ENCODE assay signal across 19 cellular contexts in genomic region chr2:203873461-203873860, GRCh38. TPM values are rescaled to one million over a fixed set of nuclear protein-coding genes. Genes with fewer than 3 reads are reported as not detected.
DNase-seq lines count a peak whose midpoint lies in the region; ATAC-seq and TF ChIP-seq lines count a peak whose summit lies in the region.
"Had no signal": no experiment of that assay in that cellular context is flagged by ENCODE, and none has a peak within 500 bp of the region (broad histone marks: within the 10 kb centered on the region; RNA-seq: fewer than 3 reads in every experiment).

No MANE protein-coding gene starts in this region.

- intact Hi-C loops in activated CD4-positive, alpha-beta T cell treated with anti-CD3 and anti-CD28 coated beads for 36 hours (cut with DNase I, micrococcal nuclease): loop anchor here (5.0 kb wide), 5 partner anchors 134 to 1236 kb away; partner anchors contain the start of gene CD28 (in 1 of the 2)

- H3K36me3 Mint-ChIP-seq in activated CD4-positive, alpha-beta T cell treated with anti-CD3 and anti-CD28 coated beads for 36 hours (ENCODE audit: low read depth): peaks cover 73% of the 10 kb centered on the region
- peaks cover 40% of the 10 kb centered on the region for H3K36me3 Mint-ChIP-seq in activated naive CD4-positive, alpha-beta T cell treated with anti-CD3 and anti-CD28 coated beads, Interleukin-2, amount 50 U/mL, for 24 hours
- H3K36me3 Mint-ChIP-seq in activated CD4-positive, alpha-beta memory T cell treated with anti-CD3 and anti-CD28 coated beads, Interleukin-2, amount 10 ng/mL, durations not matched to agents 7 days and 5 days (ENCODE audit: low read depth): peaks cover 82% of the 10 kb centered on the region
- peaks cover 94% of the 10 kb centered on the region for H3K36me3 Mint-ChIP-seq in stimulated activated effector memory CD8-positive, alpha-beta T cell treated with anti-CD3 and anti-CD28 coated beads, Interleukin-12 subunit alpha, Interleukin-12 subunit beta, amount 100 ng/mL, for 72 hours
- no peaks in the 10 kb centered on the region for H3K36me3 Mint-ChIP-seq in mesothelial cell of epicardium

- H3K27me3 Mint-ChIP-seq in activated CD4-positive, alpha-beta T cell treated with anti-CD3 and anti-CD28 coated beads for 36 hours: no peaks in the 10 kb centered on the region
- no peaks in the 10 kb centered on the region for H3K27me3 Mint-ChIP-seq in activated naive CD4-positive, alpha-beta T cell treated with anti-CD3 and anti-CD28 coated beads, Interleukin-2, amount 50 U/mL, for 24 hours
- H3K27me3 Mint-ChIP-seq in activated CD4-positive, alpha-beta memory T cell treated with anti-CD3 and anti-CD28 coated beads, Interleukin-2, amount 10 ng/mL, durations not matched to agents 7 days and 5 days: no peaks in the 10 kb centered on the region
- H3K27me3 Mint-ChIP-seq in mesothelial cell of epicardium (ENCODE audit: low read depth): peaks cover 34% of the 10 kb centered on the region
- H3K27me3 Mint-ChIP-seq: CD4-positive, alpha-beta memory T cell had no signal

- peak overlapping the region; percentile 43 for H3K27ac Mint-ChIP-seq in activated CD4-positive, alpha-beta T cell treated with anti-CD3 and anti-CD28 coated beads for 36 hours
- H3K27ac Mint-ChIP-seq in activated naive CD4-positive, alpha-beta T cell treated with anti-CD3 and anti-CD28 coated beads, Interleukin-2, amount 50 U/mL, for 24 hours: no peak overlapping the region
- H3K27ac Mint-ChIP-seq in activated CD4-positive, alpha-beta memory T cell treated with anti-CD3 and anti-CD28 coated beads, Interleukin-2, amount 10 ng/mL, durations not matched to agents 7 days and 5 days: peak overlapping the region; percentile 69
- H3K27ac Mint-ChIP-seq in stimulated activated effector memory CD8-positive, alpha-beta T cell treated with anti-CD3 and anti-CD28 coated beads, Interleukin-12 subunit alpha, Interleukin-12 subunit beta, amount 100 ng/mL, for 72 hours: peak overlapping the region; percentile 96
- no peak overlapping the region for H3K27ac Mint-ChIP-seq in mesothelial cell of epicardium
- H3K27ac Mint-ChIP-seq: HFFc6 had no signal

- no peak for TF ChIP-seq CTCF in mesothelial cell of epicardium (IDR thresholded peaks at IDR 0.05; ENCODE audit: unreplicated experiment)

- no peak overlapping the region for H3K4me3 Mint-ChIP-seq in activated CD4-positive, alpha-beta T cell treated with anti-CD3 and anti-CD28 coated beads for 36 hours
- peak overlapping the region; percentile 19 for H3K4me3 Mint-ChIP-seq in activated naive CD4-positive, alpha-beta T cell treated with anti-CD3 and anti-CD28 coated beads, Interleukin-2, amount 50 U/mL, for 24 hours
- peak overlapping the region; percentile 15 for H3K4me3 Mint-ChIP-seq in activated CD4-positive, alpha-beta memory T cell treated with anti-CD3 and anti-CD28 coated beads, Interleukin-2, amount 10 ng/mL, durations not matched to agents 7 days and 5 days
- peak overlapping the region; percentile 85 for H3K4me3 Mint-ChIP-seq in stimulated activated effector memory CD8-positive, alpha-beta T cell treated with anti-CD3 and anti-CD28 coated beads, Interleukin-12 subunit alpha, Interleukin-12 subunit beta, amount 100 ng/mL, for 72 hours
- no peak overlapping the region for H3K4me3 Mint-ChIP-seq in mesothelial cell of epicardium
- H3K4me3 Mint-ChIP-seq: HFFc6 had no signal

- ATAC-seq in activated CD4-positive, alpha-beta T cell treated with anti-CD3 and anti-CD28 coated beads for 36 hours: no peak
- ATAC-seq in stimulated activated effector memory CD8-positive, alpha-beta T cell treated with anti-CD3 and anti-CD28 coated beads, Interleukin-12 subunit alpha, Interleukin-12 subunit beta, amount 100 ng/mL, for 72 hours: peak; percentile 49

- POLR2A ChIA-PET in activated CD4-positive, alpha-beta T cell treated with anti-CD3 and anti-CD28 coated beads for 36 hours (lab: Charles Lee): interaction anchor here (0.6 to 9.0 kb wide), 3 partner anchors 13 to 167 kb away, joined by 4 to 81 read pairs (median 4); partner anchors contain the start of gene CD28
- POLR2A ChIA-PET in activated CD4-positive, alpha-beta memory T cell treated with anti-CD3 and anti-CD28 coated beads, Interleukin-2, amount 10 ng/mL, durations not matched to agents 7 days and 5 days (lab: Charles Lee): interaction anchor here (0.6 to 18.3 kb wide), 15 partner anchors 12 to 196 kb away, joined by 3 to 593 read pairs (median 94); partner anchors contain the start of genes CD28 and ICOS

- peaks cover 6% of the 10 kb centered on the region for H3K9me3 Mint-ChIP-seq in activated CD4-positive, alpha-beta T cell treated with anti-CD3 and anti-CD28 coated beads for 36 hours (ENCODE audit: low read depth)
- no peaks in the 10 kb centered on the region for H3K9me3 Mint-ChIP-seq in activated naive CD4-positive, alpha-beta T cell treated with anti-CD3 and anti-CD28 coated beads, Interleukin-2, amount 50 U/mL, for 24 hours
- peaks cover 3% of the 10 kb centered on the region for H3K9me3 Mint-ChIP-seq in activated CD4-positive, alpha-beta memory T cell treated with anti-CD3 and anti-CD28 coated beads, Interleukin-2, amount 10 ng/mL, durations not matched to agents 7 days and 5 days
- H3K9me3 Mint-ChIP-seq in stimulated activated effector memory CD8-positive, alpha-beta T cell treated with anti-CD3 and anti-CD28 coated beads, Interleukin-12 subunit alpha, Interleukin-12 subunit beta, amount 100 ng/mL, for 72 hours: no peaks in the 10 kb centered on the region
- H3K9me3 Mint-ChIP-seq in mesothelial cell of epicardium: no peaks in the 10 kb centered on the region
- H3K9me3 Mint-ChIP-seq: HFFc6 had no signal

- peak; percentile 35 for DNase-seq in activated CD4-positive, alpha-beta T cell treated with anti-CD3 and anti-CD28 coated beads for 36 hours
- no peak for DNase-seq in activated CD4-positive, alpha-beta T cell treated with anti-CD3 and anti-CD28 coated beads, Interleukin-2, amount 50 U/mL, for 1 hour
- no peak for DNase-seq in activated naive CD4-positive, alpha-beta T cell (lab: John Stamatoyannopoulos, UW)
- peak; percentile 59 for DNase-seq in activated CD4-positive, alpha-beta memory T cell treated with anti-CD3 and anti-CD28 coated beads, Interleukin-2, amount 10 ng/mL, durations not matched to agents 7 days and 5 days
- no peak for DNase-seq in stimulated activated effector memory CD8-positive, alpha-beta T cell treated with anti-CD3 and anti-CD28 coated beads, Interleukin-12 subunit alpha, Interleukin-12 subunit beta, amount 100 ng/mL, for 72 hours (ENCODE audit: low spot score in 2 of 2)
- DNase-seq in UCSD-AML1 (lab: John Stamatoyannopoulos, UW; ENCODE audit: unreplicated experiment) (no peak), mesothelial cell of epicardium (ENCODE audit: low spot score in 2 of 2, unreplicated experiment in 2 of 2) (no peak)
- DNase-seq: 8988T, BE2C, Calu3, HFFc6, NCI-H1092, NCI-H146, NCI-H2081 treated with DMSO at 0.1 percent for 48 hours, NCI-H510A treated with DMSO at 0.1 percent for 48 hours, NCI-H82 had no signal

- H3K4me1 Mint-ChIP-seq in activated CD4-positive, alpha-beta T cell treated with anti-CD3 and anti-CD28 coated beads for 36 hours: peaks cover 69% of the 10 kb centered on the region
- peaks cover 73% of the 10 kb centered on the region for H3K4me1 Mint-ChIP-seq in activated naive CD4-positive, alpha-beta T cell treated with anti-CD3 and anti-CD28 coated beads, Interleukin-2, amount 50 U/mL, for 24 hours
- peaks cover 81% of the 10 kb centered on the region for H3K4me1 Mint-ChIP-seq in activated CD4-positive, alpha-beta memory T cell treated with anti-CD3 and anti-CD28 coated beads, Interleukin-2, amount 10 ng/mL, durations not matched to agents 7 days and 5 days
- H3K4me1 Mint-ChIP-seq in stimulated activated effector memory CD8-positive, alpha-beta T cell treated with anti-CD3 and anti-CD28 coated beads, Interleukin-12 subunit alpha, Interleukin-12 subunit beta, amount 100 ng/mL, for 72 hours: peaks cover 76% of the 10 kb centered on the region
- peaks cover 8% of the 10 kb centered on the region for H3K4me1 Mint-ChIP-seq in mesothelial cell of epicardium

- CTCF ChIA-PET in activated CD4-positive, alpha-beta T cell treated with anti-CD3 and anti-CD28 coated beads for 36 hours (lab: Charles Lee): interaction anchor here (0.5 to 7.0 kb wide), 8 partner anchors 13 to 77 kb away, joined by 3 to 40 read pairs (median 4); no protein-coding TSS in a partner anchor
- CTCF ChIA-PET in activated CD4-positive, alpha-beta memory T cell treated with anti-CD3 and anti-CD28 coated beads, Interleukin-2, amount 10 ng/mL, durations not matched to agents 7 days and 5 days (lab: Charles Lee): interaction anchor here (0.9 to 3.6 kb wide), 8 partner anchors 12 to 76 kb away, joined by 3 to 18 read pairs (median 6); no protein-coding TSS in a partner anchor

RNA-seq across cellular contexts. Expression of gene CTLA4, which starts 5.9 kb away (rescaled TPM):
- total RNA-seq in activated CD4-positive, alpha-beta T cell treated with anti-CD3 and anti-CD28 coated beads for 36 hours: 100 to 1,000 TPM; 121 to 127 TPM
- 100 to 1,000 TPM in 1 of 2 experiments, 10 to 100 TPM in 1; 98.1 to 101 TPM for total RNA-seq in activated CD4-positive, alpha-beta memory T cell treated with anti-CD3 and anti-CD28 coated beads, Interleukin-2, amount 10 ng/mL, durations not matched to agents 7 days and 5 days
- not detected in 3 replicates for total RNA-seq in mesothelial cell of epicardium
- total RNA-seq: Calu3, HFFc6, MCF 10A had no signal

Comparison
In these comparisons a context has a peak if more than half of its experiments do, and no peak if none do; other contexts are left out.
1. DNase-seq: peak in activated CD4-positive, alpha-beta T cell treated with anti-CD3 and anti-CD28 coated beads for 36 hours (single experiment) and activated CD4-positive, alpha-beta memory T cell treated with anti-CD3 and anti-CD28 coated beads, Interleukin-2, amount 10 ng/mL, durations not matched to agents 7 days and 5 days (single experiment); none in activated CD4-positive, alpha-beta T cell treated with anti-CD3 and anti-CD28 coated beads, Interleukin-2, amount 50 U/mL, for 1 hour (single experiment), activated naive CD4-positive, alpha-beta T cell (0 of 4), stimulated activated effector memory CD8-positive, alpha-beta T cell treated with anti-CD3 and anti-CD28 coated beads, Interleukin-12 subunit alpha, Interleukin-12 subunit beta, amount 100 ng/mL, for 72 hours (0 of 2), UCSD-AML1 (single experiment) and mesothelial cell of epicardium (0 of 2).
2. H3K27ac Mint-ChIP-seq: peak in activated CD4-positive, alpha-beta T cell treated with anti-CD3 and anti-CD28 coated beads for 36 hours (single experiment), activated CD4-positive, alpha-beta memory T cell treated with anti-CD3 and anti-CD28 coated beads, Interleukin-2, amount 10 ng/mL, durations not matched to agents 7 days and 5 days (single experiment) and stimulated activated effector memory CD8-positive, alpha-beta T cell treated with anti-CD3 and anti-CD28 coated beads, Interleukin-12 subunit alpha, Interleukin-12 subunit beta, amount 100 ng/mL, for 72 hours (single experiment); none in activated naive CD4-positive, alpha-beta T cell treated with anti-CD3 and anti-CD28 coated beads, Interleukin-2, amount 50 U/mL, for 24 hours (single experiment) and mesothelial cell of epicardium (single experiment).
3. H3K4me3 Mint-ChIP-seq: peak in activated naive CD4-positive, alpha-beta T cell treated with anti-CD3 and anti-CD28 coated beads, Interleukin-2, amount 50 U/mL, for 24 hours (single experiment), activated CD4-positive, alpha-beta memory T cell treated with anti-CD3 and anti-CD28 coated beads, Interleukin-2, amount 10 ng/mL, durations not matched to agents 7 days and 5 days (single experiment) and stimulated activated effector memory CD8-positive, alpha-beta T cell treated with anti-CD3 and anti-CD28 coated beads, Interleukin-12 subunit alpha, Interleukin-12 subunit beta, amount 100 ng/mL, for 72 hours (single experiment); none in activated CD4-positive, alpha-beta T cell treated with anti-CD3 and anti-CD28 coated beads for 36 hours (single experiment) and mesothelial cell of epicardium (single experiment).
4. RNA of gene CTLA4, which starts 5.9 kb away (total RNA-seq): 121 to 127 TPM in activated CD4-positive, alpha-beta T cell treated with anti-CD3 and anti-CD28 coated beads for 36 hours and 98.1 to 101 TPM in activated CD4-positive, alpha-beta memory T cell treated with anti-CD3 and anti-CD28 coated beads, Interleukin-2, amount 10 ng/mL, durations not matched to agents 7 days and 5 days; not detected in mesothelial cell of epicardium; every median in the first group is over 10 times any median in the second.